Comparison of ENCODE assay signal across 1 cellular context in the genomic region with DNA sequence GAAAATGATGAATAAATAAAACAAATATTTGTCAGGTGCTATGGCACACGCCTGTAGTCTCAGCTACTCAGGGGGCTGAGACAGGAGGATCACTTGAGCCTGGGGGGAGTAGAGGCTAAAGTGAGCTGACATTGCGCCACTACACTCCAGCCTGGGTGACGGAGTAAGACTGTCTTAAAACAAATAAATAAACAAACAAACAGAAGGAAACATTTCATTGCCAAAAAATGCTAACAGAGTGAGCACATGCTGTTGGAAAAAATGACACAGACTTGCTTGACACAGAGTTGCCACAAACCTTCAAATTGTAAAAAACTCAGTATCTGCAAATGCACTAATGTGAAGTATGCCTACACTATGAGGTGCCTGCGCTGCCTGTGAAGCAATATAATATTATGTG.
TF ChIP-seq lines count a peak whose summit lies in the region.

No MANE protein-coding gene starts in this region.

TF ChIP-seq in HepG2, 621 proteins besides CTCF, POLR2A, EP300 and RAD21 (continued from another document):
- peak; percentile 54; the same call in 1 of the 2 replicates for TF ChIP-seq ZNF770 (CRISPR knock-in tag; IDR thresholded peaks at IDR 0.05)
- TF ChIP-seq PATZ1 (CRISPR knock-in tag; IDR thresholded peaks at IDR 0.05) = peak; percentile 15; the same call in 1 of the 2 replicates
